11 cellular contexts compared by ENCODE assay signal in the genomic region with DNA sequence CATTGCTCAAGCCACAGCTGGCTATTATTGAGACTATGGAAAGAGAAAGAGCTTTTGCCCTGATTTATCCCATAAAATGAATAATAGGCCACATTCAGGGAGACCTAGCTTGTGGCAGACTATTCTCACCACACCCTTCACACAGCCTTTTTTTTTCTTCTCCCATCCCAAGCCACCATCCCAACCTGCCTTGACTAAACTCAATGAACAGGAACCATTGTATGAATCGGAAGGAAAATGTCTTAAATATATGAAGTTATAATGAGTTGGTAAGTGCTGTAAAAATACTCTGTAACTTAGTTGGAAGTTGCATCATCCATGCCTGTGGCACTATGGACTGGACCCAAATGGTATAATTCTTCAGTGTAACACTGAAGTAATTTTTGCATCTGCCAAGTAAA.
DNase-seq lines count a peak whose midpoint lies in the region; ATAC-seq, FAIRE-seq and TF ChIP-seq lines count a peak whose summit lies in the region.
"Had no signal": no experiment of that assay in that cellular context is flagged by ENCODE, and none has a peak within 500 bp of the region (broad histone marks: within the 10 kb centered on the region; RNA-seq: fewer than 3 reads in every experiment).

No MANE protein-coding gene starts in this region.

- TF ChIP-seq POLR2A in IMR-90 (IDR thresholded peaks at IDR 0.05; ENCODE audit: low read depth, low read length), result no peak
- TF ChIP-seq POLR2A in H1 (IDR thresholded peaks at IDR 0.05; ENCODE audit: control extremely low read depth in 1 of 2, low read depth in 2 of 2, low read length in 2 of 2), result no peak

- intact Hi-C loops in IMR-90 (cut with micrococcal nuclease), result no loop called here

- H3K79me1 ChIP-seq in IMR-90 (ENCODE audit: low read depth in 1 of 2, low read length in 2 of 2) (no peaks in the 10 kb centered on the region; a peak in 1 of 4 replicates), H1 (ENCODE audit: low read depth, low read length) (no peaks in the 10 kb centered on the region)

- no peak overlapping the region for H2AK9ac ChIP-seq in IMR-90 (replicated peaks; ENCODE audit: low read depth, low read length, poor library complexity)

- H3K9ac ChIP-seq in IMR-90 (ENCODE audit: low read depth, low read length), result no peak overlapping the region
- no peak overlapping the region for H3K9ac ChIP-seq in H1 (replicated peaks in 1 of 4; ENCODE audit: extremely low read depth in 1 of 4, low read depth in 3 of 4, low read length in 3 of 4)
- H3K9ac ChIP-seq in muscle layer of colon (ENCODE audit: low read length), result no peak overlapping the region

- TF ChIP-seq CTCF in AG09309 (IDR thresholded peaks at IDR 0.05; ENCODE audit: control insufficient read depth, insufficient read depth, low read depth, low read length, missing control alignments), result no peak
- no peak for TF ChIP-seq CTCF in IMR-90 (conservative IDR thresholded peaks at IDR 0.05; ENCODE audit: low read depth, low read length)
- no peak for TF ChIP-seq CTCF in H1 (IDR thresholded peaks at IDR 0.05; ENCODE audit: control extremely low read depth in 1 of 3, insufficient read depth in 1 of 3, low read depth in 1 of 3, low read length in 3 of 3)

- peak overlapping the region; percentile 72; the same call in 1 of the 2 replicates for H2BK12ac ChIP-seq in H1 (ENCODE audit: low read depth, low read length)

- H3K27ac ChIP-seq in IMR-90 (ENCODE audit: insufficient read depth, low read length), result no peak overlapping the region
- H3K27ac ChIP-seq in H1 (ENCODE audit: low read depth, low read length), result no peak overlapping the region
- peak overlapping the region; percentile 48 for H3K27ac ChIP-seq in muscle layer of colon (ENCODE audit: low read depth, low read length)

- no CpG with 5 or more reads among the region's 1 CpG for WGBS in IMR-90 (ENCODE audit: extremely low coverage in 2 of 2, insufficient read length in 1 of 2), 2 experiments
- 100% methylated on average over 1 of the region's 1 CpG; no CpG with 5 or more reads in 1 of the 2 experiments for WGBS in H1 (ENCODE audit: extremely low coverage in 1 of 2, insufficient coverage in 1 of 2, insufficient read length in 1 of 2, insufficient replicate concordance in 2 of 2, low coverage in 1 of 2, low lambda C conversion rate in 2 of 2, missing lambda C conversion rate in 1 of 2), 2 experiments

- H4K91ac ChIP-seq in IMR-90 (ENCODE audit: insufficient read depth, low read depth, low read length), result peak overlapping the region; percentile 77; the same call in 1 of the 2 replicates
- no peak overlapping the region for H4K91ac ChIP-seq in H1 (replicated peaks; ENCODE audit: insufficient read length, low read length)

- H3K4me1 ChIP-seq in IMR-90 (ENCODE audit: control insufficient read depth, insufficient read depth, low read length) (peaks cover 3% of the 10 kb centered on the region; the same call in 1 of the 2 replicates), H1 (replicated peaks in 1 of 4; ENCODE audit: control insufficient read depth in 3 of 4, insufficient read depth in 4 of 4, low read length in 3 of 4) (no peaks in the 10 kb centered on the region), muscle layer of colon (ENCODE audit: insufficient read depth, low read length) (peaks cover 52% of the 10 kb centered on the region)
- H3K4me1 ChIP-seq: BE2C had no signal

- dilution Hi-C loops in IMR-90 (cut with HindIII; ENCODE audit: low sequenced_read_pairs, unreplicated experiment), result no loop called here

- no TSS peak for BruUV-seq in IMR-90 (replicated peaks; lab: Mats Ljungman, UMichigan)

- FAIRE-seq in H1 (lab: Jason Lieb, UNC), result no peak
- FAIRE-seq: bronchial epithelial cell, kidney had no signal

- H3K79me2 ChIP-seq in H1 (ENCODE audit: control insufficient read depth in 1 of 2, insufficient read depth in 2 of 2, low read length in 2 of 2), result no peaks in the 10 kb centered on the region

- no peaks in the 10 kb centered on the region for H4K20me1 ChIP-seq in IMR-90 (ENCODE audit: insufficient read depth, low read length)
- no peaks in the 10 kb centered on the region for H4K20me1 ChIP-seq in H1 (replicated peaks in 1 of 2; ENCODE audit: control insufficient read depth in 1 of 2, insufficient read depth in 2 of 2, low read length in 2 of 2)

- peak overlapping the region; percentile 84 for H2BK120ac ChIP-seq in IMR-90 (ENCODE audit: low read depth, low read length)
- H2BK120ac ChIP-seq in H1 (replicated peaks; ENCODE audit: low read depth, low read length), result no peak overlapping the region

- no peaks in the 10 kb centered on the region for H3K23me2 ChIP-seq in H1 (ENCODE audit: low read depth, low read length)

- H3K4me2 ChIP-seq in IMR-90 (ENCODE audit: low read depth, low read length), result peak overlapping the region; percentile 50; the same call in 1 of the 2 replicates
- no peak overlapping the region for H3K4me2 ChIP-seq in H1 (ENCODE audit: insufficient read depth in 1 of 2, low read depth in 2 of 2, low read length in 2 of 2)

- TF ChIP-seq RAD21 in IMR-90 (IDR thresholded peaks at IDR 0.05; ENCODE audit: low read length), result no peak
- no peak for TF ChIP-seq RAD21 in H1 (IDR thresholded peaks at IDR 0.05 in 1 of 2, conservative IDR thresholded peaks at IDR 0.05 in 1 of 2; ENCODE audit: low read depth in 2 of 2, low read length in 2 of 2)

- H3K4me3 ChIP-seq in AG09309 (ENCODE audit: control insufficient read depth, low read depth, low read length) (no peak overlapping the region), IMR-90 (ENCODE audit: insufficient read depth, low read depth, low read length) (no peak overlapping the region), H1 (ENCODE audit: extremely low read depth in 1 of 4, insufficient read depth in 2 of 4, low read depth in 3 of 4, low read length in 4 of 4) (no peak overlapping the region), muscle layer of colon (ENCODE audit: low read depth in 1 of 2, low read length in 2 of 2) (no peak overlapping the region)

- H2AFZ ChIP-seq in IMR-90 (replicated peaks; ENCODE audit: low read length, poor library complexity) (no peak overlapping the region), H1 (ENCODE audit: low read length) (no peak overlapping the region)

- H3K4ac ChIP-seq in IMR-90 (ENCODE audit: low read depth, low read length), result peak overlapping the region; percentile 80
- H3K4ac ChIP-seq in H1 (replicated peaks; ENCODE audit: insufficient read length, low read depth, low read length), result no peak overlapping the region

- peak overlapping the region in 1 of 2 experiments; percentile 86; a peak in 2 of 4 replicates for H4K8ac ChIP-seq in IMR-90 (ENCODE audit: low read depth in 2 of 2, low read length in 2 of 2)
- no peak overlapping the region for H4K8ac ChIP-seq in H1 (ENCODE audit: extremely low read depth, insufficient read depth, low read length)

- peak overlapping the region; percentile 98 for H3K18ac ChIP-seq in IMR-90 (ENCODE audit: low read depth, low read length)
- H3K18ac ChIP-seq in H1 (ENCODE audit: extremely low read depth, low read length), result 0 out of 2 replicates have a peak overlapping the region, but pooled peaks have one; percentile 14

- H3K14ac ChIP-seq in IMR-90 (replicated peaks; ENCODE audit: low read depth, low read length) (peak overlapping the region; percentile 83), H1 (ENCODE audit: insufficient read length) (no peak overlapping the region)

- DNase-seq in AG09309 (ENCODE audit: low read depth) (peak; percentile 63), IMR-90 (peak; percentile 41), H1 (ENCODE audit: low read depth in 1 of 2, low spot score in 2 of 2) (no peak), SW 1271 (lab: John Stamatoyannopoulos, UW) (no peak), foreskin melanocyte (no peak), NCI-H748 (lab: John Stamatoyannopoulos, UW; ENCODE audit: unreplicated experiment) (no peak)
- DNase-seq: BE2C, kidney had no signal

- H3K23ac ChIP-seq in IMR-90 (ENCODE audit: low read depth, low read length), result peak overlapping the region; percentile 84; the same call in 1 of the 2 replicates
- no peak overlapping the region for H3K23ac ChIP-seq in H1 (ENCODE audit: insufficient read length)

- H4K5ac ChIP-seq in IMR-90 (ENCODE audit: low read depth, low read length), result peak overlapping the region; percentile 99
- peak overlapping the region; percentile 94 for H4K5ac ChIP-seq in H1 (ENCODE audit: insufficient read length, low read depth, low read length)

- H2BK20ac ChIP-seq in IMR-90 (ENCODE audit: low read depth, low read length) (peak overlapping the region; percentile 87), H1 (ENCODE audit: low read length) (no peak overlapping the region; the same call in 1 of the 2 replicates)

- in situ Hi-C loops in IMR-90 (cut with MboI; ENCODE audit: low sequenced_read_pairs), result no loop called here

- no peaks in the 10 kb centered on the region for H3K9me1 ChIP-seq in IMR-90 (ENCODE audit: insufficient read depth, low read length)

- POLR2A ChIA-PET in IMR-90 (lab: Charles Lee; ENCODE audit: unreplicated experiment), result no interaction called here
- POLR2A ChIA-PET in H1 (lab: Charles Lee; ENCODE audit: partially characterized antibody), result no interaction called here

- no peaks in the 10 kb centered on the region for H3K9me3 ChIP-seq in IMR-90 (ENCODE audit: control insufficient read depth, insufficient read depth, low read length)
- H3K9me3 ChIP-seq in H1 (ENCODE audit: insufficient read depth in 2 of 2, low read depth in 1 of 2, low read length in 1 of 2), result no peaks in the 10 kb centered on the region; a peak in 1 of 4 replicates
- H3K9me3 ChIP-seq in muscle layer of colon (ENCODE audit: low read length), result no peaks in the 10 kb centered on the region
- H3K9me3 ChIP-seq: BE2C had no signal

- H2BK15ac ChIP-seq in IMR-90 (ENCODE audit: low read depth, low read length) (no peak overlapping the region), H1 (ENCODE audit: low read length) (no peak overlapping the region)

- H3K27me3 ChIP-seq in IMR-90 (ENCODE audit: control insufficient read depth, insufficient read depth, low read length), result no peaks in the 10 kb centered on the region
- H3K27me3 ChIP-seq in H1 (replicated peaks in 1 of 4; ENCODE audit: control insufficient read depth in 3 of 4, extremely low read depth in 1 of 4, insufficient read depth in 3 of 4, low read length in 3 of 4), result no peaks in the 10 kb centered on the region
- no peaks in the 10 kb centered on the region for H3K27me3 ChIP-seq in muscle layer of colon (ENCODE audit: control insufficient read depth in 1 of 2, insufficient read depth in 2 of 2, low read length in 2 of 2)
- H3K27me3 ChIP-seq: BE2C had no signal

- no peak for ATAC-seq in IMR-90 (ENCODE audit: low read depth)
- no peak for ATAC-seq in HG03025 (IDR thresholded peaks at IDR 0.05; ENCODE audit: low FRiP score, unreplicated experiment)

- no peak for TF ChIP-seq EP300 in H1 (IDR thresholded peaks at IDR 0.05; ENCODE audit: borderline replicate concordance in 1 of 2, low read depth in 2 of 2, low read length in 2 of 2)

- H3K36me3 ChIP-seq in IMR-90 (ENCODE audit: control insufficient read depth, insufficient read depth, low read length), result no peaks in the 10 kb centered on the region
- H3K36me3 ChIP-seq in H1 (ENCODE audit: control insufficient read depth in 2 of 4, insufficient read depth in 4 of 4, low read length in 3 of 4), result no peaks in the 10 kb centered on the region
- H3K36me3 ChIP-seq in muscle layer of colon (ENCODE audit: insufficient read depth, low read length), result no peaks in the 10 kb centered on the region
- H3K36me3 ChIP-seq: BE2C had no signal

- no peak overlapping the region for H2AK5ac ChIP-seq in IMR-90 (ENCODE audit: low read depth, low read length)
- H2AK5ac ChIP-seq in H1 (ENCODE audit: low read depth, low read length), result no peak overlapping the region

- CTCF ChIA-PET in IMR-90 (lab: Yijun Ruan, JAX), result interaction anchor here (1.1 kb wide), 1 partner anchor 8 kb away, joined by 3 read pairs; no protein-coding TSS in a partner anchor
- CTCF ChIA-PET in H1 (lab: Charles Lee; ENCODE audit: partially characterized antibody), result no interaction called here

- H2BK5ac ChIP-seq in IMR-90 (ENCODE audit: low read depth, low read length, poor library complexity, severe bottlenecking), result peak overlapping the region; percentile 59
- H2BK5ac ChIP-seq in H1 (ENCODE audit: low read depth, low read length), result peak overlapping the region; percentile 12; the same call in 1 of the 2 replicates

- H3K56ac ChIP-seq in IMR-90 (ENCODE audit: extremely low read depth, insufficient read depth, low read length) (no peak overlapping the region), H1 (replicated peaks; ENCODE audit: insufficient read length, low read depth, low read length) (no peak overlapping the region)

Comparison
In these comparisons a context has a peak if more than half of its experiments do, and no peak if none do; other contexts are left out.
1. DNase-seq: peak in AG09309 (single experiment) and IMR-90 (single experiment); none in H1 (0 of 2), SW 1271 (0 of 2), foreskin melanocyte (single experiment) and NCI-H748 (single experiment).